ENCODE assay signal across 20 cellular contexts in the genomic region with DNA sequence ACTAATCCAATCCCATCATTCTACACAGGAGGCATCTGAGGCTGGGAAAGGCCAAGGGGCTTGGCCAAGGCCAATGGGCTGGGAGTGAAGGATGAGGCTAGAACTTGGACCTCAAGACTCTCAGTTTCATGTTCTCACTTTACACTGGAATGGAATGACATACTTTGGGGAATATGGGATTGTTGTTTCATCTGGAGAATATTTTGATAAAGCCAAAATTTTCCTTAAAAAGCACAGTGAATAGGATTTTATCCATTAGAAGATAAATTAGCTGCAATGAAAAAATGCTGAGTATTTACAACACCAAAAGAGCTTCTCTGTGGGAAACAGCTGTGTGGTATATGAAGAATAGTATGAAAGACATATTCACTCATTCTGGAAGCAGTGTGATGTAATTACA. TPM values are rescaled to one million over a fixed set of nuclear protein-coding genes. Genes with fewer than 3 reads are reported as not detected.
DNase-seq lines count a peak whose midpoint lies in the region; ATAC-seq and TF ChIP-seq lines count a peak whose summit lies in the region.
"Had no signal": no experiment of that assay in that cellular context is flagged by ENCODE, and none has a peak within 500 bp of the region (broad histone marks: within the 10 kb centered on the region; RNA-seq: fewer than 3 reads in every experiment).

No MANE protein-coding gene starts in this region.

- DNase-seq in GM03348 (ENCODE audit: low spot score) (peak; percentile 17), fibroblast of mammary gland (ENCODE audit: low read depth) (peak; percentile 60), left ventricle myocardium superior (peak; percentile 62), aorta (no peak), erythroblast (lab: John Stamatoyannopoulos, UW) (no peak), HK-2 (ENCODE audit: unreplicated experiment) (no peak)
- DNase-seq: AML-193; C1 segment of cervical spinal cord; CD8-positive, alpha-beta T cell; NCI-H1105; NCI-H2029; NCI-H226; NCI-H524; NCI-H774; NK-92 treated with Interleukin-12 subunit alpha and Interleukin-12 subunit beta, amount 100 ng/mL, for 24 hours had no signal

- H3K9me3 ChIP-seq in aorta (ENCODE audit: control insufficient read depth, low read length) = peaks cover 1% of the 10 kb centered on the region

- H3K27me3 ChIP-seq in aorta (ENCODE audit: control insufficient read depth in 1 of 2, insufficient read depth in 2 of 2, low read length in 1 of 2) = no peaks in the 10 kb centered on the region

- intact Hi-C loops in left ventricle myocardium superior (cut with micrococcal nuclease) (no loop called here), aorta (cut with DNase I) (no loop called here)

- no peak for TF ChIP-seq POLR2A in erythroblast (IDR thresholded peaks at IDR 0.05; ENCODE audit: low read length)

- no peak overlapping the region for H3K27ac ChIP-seq in aorta (ENCODE audit: low read depth in 1 of 2, low read length in 2 of 2)
- H3K27ac ChIP-seq: HL-60, KMS-11, RWPE1 had no signal

- no peak for TF ChIP-seq CTCF in fibroblast of mammary gland (conservative IDR thresholded peaks at IDR 0.05; ENCODE audit: control insufficient read depth, insufficient read depth, low read depth, low read length)

- H3K4me3 ChIP-seq in fibroblast of mammary gland (ENCODE audit: control insufficient read depth, low read depth, low read length) (no peak overlapping the region), aorta (ENCODE audit: low read length in 2 of 2) (no peak overlapping the region)

- H3K36me3 ChIP-seq in aorta (ENCODE audit: control insufficient read depth in 1 of 2, insufficient read depth in 2 of 2, low read length in 1 of 2) = no peaks in the 10 kb centered on the region

- no peaks in the 10 kb centered on the region for H3K4me1 ChIP-seq in aorta (ENCODE audit: control insufficient read depth in 1 of 2, insufficient read depth in 2 of 2, low read length in 2 of 2)

- peak; percentile 92 for ATAC-seq in left ventricle myocardium superior
- peak; percentile 42 for ATAC-seq in aorta (ENCODE audit: low FRiP score)
- no peak for ATAC-seq in HG03045 (IDR thresholded peaks at IDR 0.05; ENCODE audit: unreplicated experiment)
- ATAC-seq: CD8-positive, alpha-beta T cell; SK-N-SH treated with all-trans-retinoic acid at 6 μM for 48 hours had no signal

RNA-seq across cellular contexts. Expression of a gene that starts 29.3 kb away (rescaled TPM):
- total RNA-seq in left ventricle myocardium superior = 38.2 TPM
- total RNA-seq in aorta = 10 to 100 TPM; 18.1 to 24.8 TPM
- 10 to 100 TPM; 51.8 to 68.0 TPM for polyA plus RNA-seq in aorta

Comparison
In these comparisons a context has a peak if more than half of its experiments do, and no peak if none do; other contexts are left out.
1. DNase-seq: peak in GM03348 (single experiment), fibroblast of mammary gland (single experiment) and left ventricle myocardium superior (single experiment); none in aorta (0 of 2), erythroblast (0 of 2) and HK-2 (single experiment).